Comparison of ENCODE assay signal across 13 cellular contexts in the genomic region with DNA sequence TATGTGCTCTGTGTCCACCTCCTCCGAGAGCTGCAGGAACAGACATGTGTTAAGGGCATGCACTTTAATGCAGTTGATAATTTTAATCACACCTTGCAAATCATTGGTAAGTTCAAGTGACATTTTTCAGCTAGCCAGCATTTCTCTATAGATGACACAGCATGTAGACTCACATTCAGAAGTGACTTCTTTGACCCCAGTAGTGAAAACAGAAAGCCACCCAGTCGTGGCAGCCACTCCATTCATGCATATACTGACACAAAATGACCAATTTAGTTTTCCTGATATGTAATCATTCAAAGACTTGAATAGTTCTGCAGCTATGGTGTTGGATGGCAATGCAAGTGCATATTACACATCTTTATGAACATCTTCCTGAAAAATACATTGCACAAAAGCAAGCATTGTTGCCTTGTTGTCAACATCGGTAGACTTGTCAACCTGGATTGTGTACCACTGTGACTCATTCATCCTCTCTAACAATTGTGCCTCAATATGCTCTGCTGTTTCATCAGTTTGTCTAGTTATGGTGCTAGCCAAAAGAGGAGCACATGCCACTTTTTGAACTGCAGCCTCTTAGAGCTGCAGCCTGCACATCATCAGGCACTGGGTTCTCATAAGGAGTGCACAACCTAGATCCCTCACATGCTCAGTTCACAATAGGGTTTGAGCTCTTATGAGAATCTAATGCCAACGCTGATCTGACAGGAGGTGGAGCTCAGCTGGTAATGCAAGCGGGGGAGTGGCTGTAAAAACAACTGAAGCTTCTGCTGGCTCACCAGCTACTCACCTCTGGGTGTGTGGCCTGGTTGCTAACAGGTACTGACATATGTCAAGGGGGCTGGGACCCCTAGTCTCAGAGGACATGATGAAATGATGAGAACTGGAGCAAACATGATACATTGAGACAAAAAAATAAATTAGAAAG.
DNase-seq lines count a peak whose midpoint lies in the region; ATAC-seq and TF ChIP-seq lines count a peak whose summit lies in the region.
"Had no signal": no experiment of that assay in that cellular context is flagged by ENCODE, and none has a peak within 500 bp of the region (broad histone marks: within the 10 kb centered on the region; RNA-seq: fewer than 3 reads in every experiment).

No MANE protein-coding gene starts in this region.

- CTCF ChIA-PET in PC-9 (lab: Charles Lee), result no interaction called here
- CTCF ChIA-PET in CD4-positive, alpha-beta memory T cell (lab: Charles Lee; ENCODE audit: partially characterized antibody), result no interaction called here

- no peak for TF ChIP-seq CTCF in PC-9 (conservative IDR thresholded peaks at IDR 0.05)

- H2AFZ ChIP-seq in PC-9, result peak overlapping the region; percentile 75

- H3K27me3 ChIP-seq in PC-9 (ENCODE audit: insufficient read depth, low read depth) (no peaks in the 10 kb centered on the region), MG63 (0 out of 2 replicates have a peak, but pooled peaks cover 2% of the 10 kb centered on the region)
- H3K27me3 ChIP-seq in CD4-positive, alpha-beta memory T cell (ENCODE audit: insufficient read depth, low read length), result no peaks in the 10 kb centered on the region
- H3K27me3 ChIP-seq: esophagus squamous epithelium, pancreas had no signal

- no peaks in the 10 kb centered on the region for H4K20me1 ChIP-seq in PC-9 (ENCODE audit: insufficient read depth)

- no peak overlapping the region for H3K27ac ChIP-seq in PC-9
- H3K27ac ChIP-seq in CD4-positive, alpha-beta memory T cell (ENCODE audit: low read depth, low read length), result no peak overlapping the region
- H3K27ac ChIP-seq: esophagus squamous epithelium, pancreas had no signal

- no peaks in the 10 kb centered on the region for H3K9me2 ChIP-seq in PC-9 (ENCODE audit: insufficient read depth)

- no peaks in the 10 kb centered on the region for H3K4me1 Mint-ChIP-seq in CD4-positive, alpha-beta memory T cell

- ATAC-seq in GM18519 (IDR thresholded peaks at IDR 0.05; ENCODE audit: low FRiP score, unreplicated experiment) (peak; percentile 88), GM21381 (IDR thresholded peaks at IDR 0.05; ENCODE audit: unreplicated experiment) (peak; percentile 85), HG03060 (IDR thresholded peaks at IDR 0.05; ENCODE audit: low read depth, unreplicated experiment) (peak; percentile 85)
- ATAC-seq: pancreas had no signal

- no peak overlapping the region for H3K4me3 Mint-ChIP-seq in CD4-positive, alpha-beta memory T cell
- H3K4me3 Mint-ChIP-seq: activated CD4-positive, alpha-beta memory T cell treated with anti-CD3 and anti-CD28 coated beads for 36 hours had no signal

- peak overlapping the region; percentile 34 for H3K4me2 ChIP-seq in PC-9

- peaks cover 12% of the 10 kb centered on the region; the same call in 1 of the 2 replicates for H3K4me1 ChIP-seq in PC-9 (replicated peaks; ENCODE audit: insufficient read depth)
- no peaks in the 10 kb centered on the region for H3K4me1 ChIP-seq in CD4-positive, alpha-beta memory T cell (ENCODE audit: insufficient read depth, low read length)
- H3K4me1 ChIP-seq: esophagus squamous epithelium, pancreas had no signal

- intact Hi-C loops in PC-9 (cut with micrococcal nuclease; ENCODE audit: unreplicated experiment), result no loop called here
- intact Hi-C loops in CD4-positive, alpha-beta memory T cell (cut with micrococcal nuclease), result no loop called here

- no TSS peak for BruUV-seq in PC-9 (replicated peaks; lab: Mats Ljungman, UMichigan)

- no peaks in the 10 kb centered on the region for H3K27me3 Mint-ChIP-seq in CD4-positive, alpha-beta memory T cell
- H3K27me3 Mint-ChIP-seq: activated CD4-positive, alpha-beta memory T cell treated with anti-CD3 and anti-CD28 coated beads for 36 hours had no signal

- no peaks in the 10 kb centered on the region for H3K36me3 ChIP-seq in PC-9 (ENCODE audit: low read depth)
- no peaks in the 10 kb centered on the region for H3K36me3 ChIP-seq in CD4-positive, alpha-beta memory T cell (ENCODE audit: insufficient read depth, low read length)
- no peaks in the 10 kb centered on the region for H3K36me3 ChIP-seq in MG63
- H3K36me3 ChIP-seq: esophagus squamous epithelium, pancreas had no signal

- H3K36me3 Mint-ChIP-seq in CD4-positive, alpha-beta memory T cell, result no peaks in the 10 kb centered on the region
- H3K36me3 Mint-ChIP-seq: activated CD4-positive, alpha-beta memory T cell treated with anti-CD3 and anti-CD28 coated beads for 36 hours had no signal

- H3K9me3 Mint-ChIP-seq in CD4-positive, alpha-beta memory T cell, result peaks cover 0 to 11% (median 7%) of the 10 kb centered on the region in 8 donors

- H3K4me3 ChIP-seq in PC-9, result no peak overlapping the region
- no peak overlapping the region for H3K4me3 ChIP-seq in CD4-positive, alpha-beta memory T cell (ENCODE audit: low read length in 2 of 2)
- no peak overlapping the region for H3K4me3 ChIP-seq in MG63
- H3K4me3 ChIP-seq: esophagus squamous epithelium, pancreas had no signal

- DNase-seq in PC-9 (no peak), amniotic stem cell (lab: John Stamatoyannopoulos, UW) (no peak), DMS 273 (lab: John Stamatoyannopoulos, UW; ENCODE audit: unreplicated experiment) (no peak), MG63 (no peak)
- DNase-seq in CD4-positive, alpha-beta memory T cell, result no peak
- DNase-seq: activated CD4-positive, alpha-beta memory T cell treated with anti-CD3 and anti-CD28 coated beads for 36 hours; COR-L47; esophagus squamous epithelium; kidney; pancreas had no signal

- H3K27ac Mint-ChIP-seq in CD4-positive, alpha-beta memory T cell, result no peak overlapping the region
- H3K27ac Mint-ChIP-seq: activated CD4-positive, alpha-beta memory T cell treated with anti-CD3 and anti-CD28 coated beads for 36 hours had no signal

- POLR2A ChIA-PET in PC-9 (lab: Charles Lee; ENCODE audit: unreplicated experiment), result interaction anchor here (0.7 kb wide), 1 partner anchor 745 kb away, joined by 3 read pairs; no protein-coding TSS in a partner anchor
- POLR2A ChIA-PET in CD4-positive, alpha-beta memory T cell (lab: Charles Lee; ENCODE audit: partially characterized antibody), result no interaction called here

- H3K9me3 ChIP-seq in PC-9 (ENCODE audit: insufficient read depth, low read depth) (no peaks in the 10 kb centered on the region; the same call in 1 of the 2 replicates), MG63 (no peaks in the 10 kb centered on the region)
- no peaks in the 10 kb centered on the region for H3K9me3 ChIP-seq in CD4-positive, alpha-beta memory T cell (ENCODE audit: control insufficient read depth in 1 of 2, low read length in 2 of 2)
- H3K9me3 ChIP-seq: esophagus squamous epithelium, pancreas had no signal

- H3K79me2 ChIP-seq in PC-9 (ENCODE audit: low read depth), result no peaks in the 10 kb centered on the region

- H3F3A ChIP-seq in PC-9 (ENCODE audit: insufficient read depth, low read depth), result no peaks in the 10 kb centered on the region
